In the genomic region with DNA sequence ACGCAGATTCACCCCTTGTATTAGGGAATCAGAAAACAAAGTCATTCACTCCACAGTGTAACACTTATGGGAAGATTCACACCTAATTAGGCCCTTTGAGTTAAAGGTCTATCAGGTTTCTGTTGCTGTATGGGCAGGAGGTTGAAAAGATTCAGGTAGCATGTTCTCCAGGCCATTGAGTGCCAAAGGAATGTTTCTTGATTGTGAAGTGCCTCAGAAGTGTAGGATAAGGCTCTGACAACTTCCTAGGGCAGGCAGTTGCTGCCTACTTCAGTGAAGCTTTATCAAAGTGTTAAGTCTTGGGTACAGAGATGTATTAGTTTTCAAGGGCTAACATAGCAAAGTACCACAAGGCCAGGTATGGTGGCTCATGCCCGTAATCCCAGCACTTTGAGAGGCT, we compare ENCODE assay signal across 22 cellular contexts. TPM values are rescaled to one million over a fixed set of nuclear protein-coding genes. Genes with fewer than 3 reads are reported as not detected.
"Had no signal": no experiment of that assay in that cellular context is flagged by ENCODE, and none has a peak within 500 bp of the region (broad histone marks: within the 10 kb centered on the region; RNA-seq: fewer than 3 reads in every experiment).

No MANE protein-coding gene starts in this region.

- H3K4me3 ChIP-seq: MG63, SJSA1 had no signal

- H3K36me3 ChIP-seq: MG63, SJSA1 had no signal

- H3K4me2 ChIP-seq: SK-N-SH had no signal

- DNase-seq: Karpas-422, KG1, MG63, NCI-H1092 treated with DMSO at 0.1 percent for 48 hours, NCI-H1436 treated with DMSO at 0.1 percent for 48 hours, NCI-H1694, NCI-H187 treated with DMSO at 0.1 percent for 48 hours, NCI-H2029 treated with DMSO at 0.1 percent for 48 hours, NCI-H2171 treated with DMSO at 0.1 percent for 48 hours, NCI-H345, NCI-H446 treated with DMSO at 0.1 percent for 48 hours, NCI-H524, NCI-H526 treated with DMSO at 0.1 percent for 48 hours, NCI-H748 treated with DMSO at 0.1 percent for 48 hours, Right ventricle myocardium superior, RPMI8226, SIG-M5, SK-N-SH, SW 1271, T-cell had no signal

- ATAC-seq: T-cell had no signal

- H3K4me1 ChIP-seq: SJSA1 had no signal

- H3K27ac ChIP-seq: HL-60, SJSA1 had no signal

- H3K9me3 ChIP-seq: MG63, SJSA1, SK-N-SH had no signal

- H3K27me3 ChIP-seq: MG63, SJSA1 had no signal

- H3K9ac ChIP-seq: SK-N-SH had no signal

RNA-seq across cellular contexts. Expression of a gene that starts 48.7 kb away (rescaled TPM):
- total RNA-seq: SJSA1 had no signal
- polyA plus RNA-seq: SK-N-SH had no signal
